ENCODE assay signal across 10 cellular contexts in genomic region chr6:105485456-105485855, GRCh38.
DNase-seq lines count a peak whose midpoint lies in the region; ATAC-seq lines count a peak whose summit lies in the region.
"Had no signal": no experiment of that assay in that cellular context is flagged by ENCODE, and none has a peak within 500 bp of the region (broad histone marks: within the 10 kb centered on the region; RNA-seq: fewer than 3 reads in every experiment).

No MANE protein-coding gene starts in this region.

- ATAC-seq in GM19438 (IDR thresholded peaks at IDR 0.05; ENCODE audit: low read depth, unreplicated experiment) (peak; percentile 48), HG03108 (IDR thresholded peaks at IDR 0.05; ENCODE audit: unreplicated experiment) (peak; percentile 71)

- DNase-seq in DMS53 (lab: John Stamatoyannopoulos, UW) = peak; percentile 85
- peak; percentile 79 for DNase-seq in RPMI8226
- DNase-seq in globus pallidus (ENCODE audit: low spot score) = no peak
- no peak for DNase-seq in DMS79 treated with DMSO at 0.1 percent for 48 hours (lab: John Stamatoyannopoulos, UW)
- DNase-seq in anterior cingulate cortex (lab: John Stamatoyannopoulos, UW) = no peak
- no peak for DNase-seq in NCI-H1694 (lab: John Stamatoyannopoulos, UW)
- DNase-seq: colonic mucosa, GOT3 had no signal

Comparison
In these comparisons a context has a peak if more than half of its experiments do, and no peak if none do; other contexts are left out.
1. DNase-seq: peak in DMS53 (single experiment) and RPMI8226 (single experiment); none in globus pallidus (single experiment), DMS79 treated with DMSO at 0.1 percent for 48 hours (single experiment), anterior cingulate cortex (0 of 58) and NCI-H1694 (single experiment).